In genomic region chr10:58647770-58648169, GRCh38 we compare ENCODE assay signal across 28 cellular contexts.
DNase-seq lines count a peak whose midpoint lies in the region; ATAC-seq, FAIRE-seq and TF ChIP-seq lines count a peak whose summit lies in the region.
"Had no signal": no experiment of that assay in that cellular context is flagged by ENCODE, and none has a peak within 500 bp of the region (broad histone marks: within the 10 kb centered on the region; RNA-seq: fewer than 3 reads in every experiment).

No MANE protein-coding gene starts in this region.

- H3K27ac ChIP-seq in A549 (peak overlapping the region in 1 of 2 experiments; percentile 43; a peak in 4 of 6 replicates), mammary epithelial cell (ENCODE audit: insufficient read depth, low read depth, low read length) (peak overlapping the region; percentile 61), keratinocyte (ENCODE audit: control insufficient read depth, insufficient read depth, low read length) (no peak overlapping the region)
- H3K27ac ChIP-seq: 22Rv1, ascending aorta, esophagus squamous epithelium, SJSA1, upper lobe of left lung had no signal

- no TSS peak for BruUV-seq in mammary epithelial cell (replicated peaks; lab: Mats Ljungman, UMichigan)

- H4K20me1 ChIP-seq in mammary epithelial cell (ENCODE audit: insufficient read depth, low read length) (no peaks in the 10 kb centered on the region), keratinocyte (ENCODE audit: control insufficient read depth, extremely low read depth, insufficient read depth, low read length) (no peaks in the 10 kb centered on the region)

- no peak for TF ChIP-seq POLR2A in A549 (IDR thresholded peaks at IDR 0.05; ENCODE audit: low read length)

- H2AFZ ChIP-seq in mammary epithelial cell (ENCODE audit: low read depth, low read length) (no peak overlapping the region), keratinocyte (ENCODE audit: control insufficient read depth, low read length) (no peak overlapping the region)

- no peaks in the 10 kb centered on the region for H3K36me3 ChIP-seq in mammary epithelial cell (ENCODE audit: insufficient read depth, low read length)
- H3K36me3 ChIP-seq in keratinocyte (ENCODE audit: control insufficient read depth in 2 of 2, extremely low read depth in 1 of 2, insufficient read depth in 2 of 2, low read length in 2 of 2), result no peaks in the 10 kb centered on the region
- H3K36me3 ChIP-seq: ascending aorta, esophagus squamous epithelium, SJSA1, upper lobe of left lung had no signal

- dilution Hi-C loops in mammary epithelial cell (cut with HindIII; ENCODE audit: low sequenced_read_pairs) (no loop called here), keratinocyte (cut with MboI; ENCODE audit: extremely low pct_ligation_motif_present, low sequenced_read_pairs) (no loop called here)

- POLR2A ChIA-PET in A549 (lab: Yijun Ruan, JAX), result no interaction called here

- no peak for TF ChIP-seq RAD21 in A549 (conservative IDR thresholded peaks at IDR 0.05 in 1 of 2, IDR thresholded peaks at IDR 0.05 in 1 of 2)

- peak overlapping the region; percentile 26; the same call in 2 of the 3 replicates for H3K4me2 ChIP-seq in A549
- H3K4me2 ChIP-seq in mammary epithelial cell (ENCODE audit: insufficient read depth, low read depth, low read length), result peak overlapping the region; percentile 70
- peak overlapping the region; percentile 43 for H3K4me2 ChIP-seq in keratinocyte (ENCODE audit: control insufficient read depth, extremely low read depth, insufficient read depth, low read depth, low read length)

- intact Hi-C loops in mammary epithelial cell (cut with micrococcal nuclease), result loop anchor here (1.0 kb wide), 1 partner anchor 15 kb away; no protein-coding TSS in a partner anchor

- H3K9me1 ChIP-seq in keratinocyte (ENCODE audit: control insufficient read depth, extremely low read depth, insufficient read depth, low read length), result no peaks in the 10 kb centered on the region

- H3K79me2 ChIP-seq in mammary epithelial cell (ENCODE audit: insufficient read depth, low read length), result peaks cover 35% of the 10 kb centered on the region
- H3K79me2 ChIP-seq in keratinocyte (ENCODE audit: control insufficient read depth, insufficient read depth, low read length), result no peaks in the 10 kb centered on the region

- TF ChIP-seq EP300 in A549 (IDR thresholded peaks at IDR 0.05), result no peak

- DNase-seq in A549 (ENCODE audit: low read depth in 1 of 2, low spot score in 1 of 2) (no peak), NCI-H226 (peak; percentile 37), mammary epithelial cell (peak; percentile 81), keratinocyte (ENCODE audit: low read depth, low spot score) (no peak), RKO (ENCODE audit: low spot score) (no peak), GM20000 (ENCODE audit: low spot score) (no peak)
- no peak for DNase-seq in stimulated activated CD4-positive, alpha-beta T cell treated with anti-CD3 and anti-CD28 coated beads, Interleukin-2, amount 100 ng/mL, for 48 hours
- no peak for DNase-seq in effector CD8-positive, alpha-beta T cell (lab: John Stamatoyannopoulos, UW)
- DNase-seq: activated CD4-positive, alpha-beta T cell treated with anti-CD3 and anti-CD28 coated beads, Interleukin-2, amount 50 U/mL, for 1 hour; activated CD4-positive, CD25-positive, alpha-beta regulatory T cell; activated gamma-delta T cell; activated naive CD8-positive, alpha-beta T cell treated with anti-CD3 and anti-CD28 coated beads for 36 hours; activated T-cell treated with anti-CD3 and anti-CD28 coated beads, Interleukin-2, amount 50 U/mL, for 4 hours; caudate nucleus; dermis blood vessel endothelial cell; esophagus squamous epithelium; GDM1; NCI-H446; RPMI8226; stimulated activated CD4-positive, alpha-beta T cell treated with anti-CD3 and anti-CD28 coated beads, Interleukin-15, amount 100 ng/mL, for 24 hours; substantia nigra; T-cell; upper lobe of left lung had no signal

- H3K27me3 ChIP-seq in mammary epithelial cell (ENCODE audit: insufficient read depth, low read length) (no peaks in the 10 kb centered on the region), keratinocyte (ENCODE audit: control insufficient read depth, extremely low read depth, insufficient read depth, low read length) (no peaks in the 10 kb centered on the region)
- H3K27me3 ChIP-seq: ascending aorta, esophagus squamous epithelium, SJSA1, upper lobe of left lung had no signal

- no peaks in the 10 kb centered on the region for H3K9me3 ChIP-seq in A549
- H3K9me3 ChIP-seq in mammary epithelial cell (replicated peaks; ENCODE audit: insufficient read depth, low read length), result no peaks in the 10 kb centered on the region
- no peaks in the 10 kb centered on the region for H3K9me3 ChIP-seq in keratinocyte (ENCODE audit: control insufficient read depth, low read depth, low read length)
- H3K9me3 ChIP-seq: ascending aorta, esophagus squamous epithelium, SJSA1, upper lobe of left lung had no signal

- FAIRE-seq in A549 (lab: Jason Lieb, UNC) (peak; percentile 59), keratinocyte (lab: Jason Lieb, UNC) (peak; percentile 46)
- FAIRE-seq: islet of Langerhans had no signal

- ATAC-seq in A549, result no peak
- ATAC-seq: activated T-cell treated with anti-CD3 and anti-CD28 coated beads, Interleukin-2, amount 50 U/mL, for 4 hours; stimulated activated memory B cell treated with anti-CD40 and anti-IgM and Interleukin-4, amounts not matched to agents 10 μg/mL and 1 μg/mL and 100 μg/mL, for 72 hours; T-cell had no signal

- no peak overlapping the region for H3K9ac ChIP-seq in mammary epithelial cell (ENCODE audit: insufficient read depth, low read length)
- no peak overlapping the region for H3K9ac ChIP-seq in keratinocyte (ENCODE audit: control insufficient read depth, extremely low read depth, insufficient read depth, low read length)

- H3K4me1 ChIP-seq in A549 (peaks cover 88% of the 10 kb centered on the region), mammary epithelial cell (ENCODE audit: insufficient read depth, low read length) (peaks cover 38% of the 10 kb centered on the region), keratinocyte (ENCODE audit: control insufficient read depth, extremely low read depth, insufficient read depth, low read length) (peaks cover 14% of the 10 kb centered on the region)

- in situ Hi-C loops in mammary epithelial cell (cut with MboI; ENCODE audit: low sequenced_read_pairs in 2 of 2), result no loop called here

- CTCF ChIA-PET in A549 (lab: Yijun Ruan, JAX), result interaction anchor here (0.6 to 1.3 kb wide), 2 partner anchors 120 to 233 kb away, joined by 3 to 4 read pairs; no protein-coding TSS in a partner anchor
- CTCF ChIA-PET in mammary epithelial cell (lab: Charles Lee; ENCODE audit: low non-redundant PET), result no interaction called here

- H3K4me3 ChIP-seq in A549 (no peak overlapping the region), mammary epithelial cell (replicated peaks in 1 of 3; ENCODE audit: insufficient read depth in 1 of 3, low read depth in 2 of 3, low read length in 3 of 3) (no peak overlapping the region), keratinocyte (ENCODE audit: control insufficient read depth in 2 of 3, extremely low read depth in 1 of 3, insufficient read depth in 2 of 3, low read depth in 1 of 3, low read length in 3 of 3) (peak overlapping the region in 1 of 3 experiments; percentile 47)
- H3K4me3 ChIP-seq: ascending aorta, esophagus squamous epithelium, SJSA1, upper lobe of left lung had no signal

- TF ChIP-seq CTCF in A549 (IDR thresholded peaks at IDR 0.05), result no peak
- no peak for TF ChIP-seq CTCF in mammary epithelial cell (conservative IDR thresholded peaks at IDR 0.05 in 1 of 2, IDR thresholded peaks at IDR 0.05 in 1 of 2; ENCODE audit: extremely low read depth in 1 of 2, insufficient read depth in 1 of 2, low read depth in 1 of 2, low read length in 2 of 2)
- TF ChIP-seq CTCF in keratinocyte (optimal IDR thresholded peaks at IDR 0.05 in 1 of 3, IDR thresholded peaks at IDR 0.05 in 1 of 3, conservative IDR thresholded peaks at IDR 0.05 in 1 of 3; ENCODE audit: extremely low read depth in 1 of 3, insufficient read depth in 2 of 3, low read length in 3 of 3), result no peak
- no peak for TF ChIP-seq CTCF in GM20000 (IDR thresholded peaks at IDR 0.05; ENCODE audit: extremely low read depth, missing control alignments)

- 85% methylated on average over 2 of the region's 2 CpGs for WGBS in A549 (ENCODE audit: missing lambda C conversion rate)
- WGBS in mammary epithelial cell (ENCODE audit: low coverage, missing lambda C conversion rate), result 0% methylated on average over 2 of the region's 2 CpGs

TF ChIP-seq in A549, 52 proteins besides CTCF, POLR2A, EP300 and RAD21:
- TF ChIP-seq FOSL2 (IDR thresholded peaks at IDR 0.05) (no peak), FOSL2 (CRISPR knock-in tag; IDR thresholded peaks at IDR 0.05) (no peak), ELK1 (IDR thresholded peaks at IDR 0.05; ENCODE audit: low read depth, low read length) (no peak), FOSB (CRISPR knock-in tag; IDR thresholded peaks at IDR 0.05) (no peak), PHF8 (IDR thresholded peaks at IDR 0.05; ENCODE audit: borderline replicate concordance, low read depth) (no peak), TFCP2L1 (CRISPR knock-in tag; IDR thresholded peaks at IDR 0.05) (no peak), CBX2 (IDR thresholded peaks at IDR 0.05; ENCODE audit: borderline replicate concordance, low read depth) (no peak), ZC3H11A (IDR thresholded peaks at IDR 0.05) (no peak), HOXB5 (CRISPR knock-in tag; IDR thresholded peaks at IDR 0.05) (no peak), HOXB13 (CRISPR knock-in tag; IDR thresholded peaks at IDR 0.05; ENCODE audit: low read depth) (no peak), CHD2 (IDR thresholded peaks at IDR 0.05; ENCODE audit: low read length, partially characterized antibody) (no peak)

Comparison
In these comparisons a context has a peak if more than half of its experiments do, and no peak if none do; other contexts are left out.
1. DNase-seq: peak in NCI-H226 (single experiment) and mammary epithelial cell (single experiment); none in A549 (0 of 2), keratinocyte (single experiment), RKO (single experiment), stimulated activated CD4-positive, alpha-beta T cell treated with anti-CD3 and anti-CD28 coated beads, Interleukin-2, amount 100 ng/mL, for 48 hours (0 of 2), effector CD8-positive, alpha-beta T cell (single experiment) and GM20000 (single experiment).
2. Peak in every context shown above with its lines, with median percentiles within 50 percentile points of each other: H3K4me2 ChIP-seq.